21 cellular contexts compared by ENCODE assay signal in genomic region chr22:44608606-44609226, GRCh38.
"Had no signal": no experiment of that assay in that cellular context is flagged by ENCODE, and none has a peak within 500 bp of the region (broad histone marks: within the 10 kb centered on the region; RNA-seq: fewer than 3 reads in every experiment).

No MANE protein-coding gene starts in this region.

- H3K27ac ChIP-seq: coronary artery, esophagus muscularis mucosa, gastrocnemius medialis, heart right ventricle, ovary, right atrium auricular region, stomach, thoracic aorta, transverse colon had no signal

- H3K36me3 Mint-ChIP-seq: immature natural killer cell had no signal

- FAIRE-seq: endometrium, small intestine, urothelium cell line had no signal

- H3K4me3 ChIP-seq: coronary artery, esophagus muscularis mucosa, gastrocnemius medialis, heart right ventricle, ovary, right atrium auricular region, stomach, thoracic aorta, transverse colon had no signal

- DNase-seq: effector CD4-positive, alpha-beta T cell; gastrocnemius medialis; heart right ventricle; immature natural killer cell; mammary epithelial cell; naive thymus-derived CD4-positive, alpha-beta T cell; nucleus accumbens; ovary; small intestine; stimulated activated CD4-positive, alpha-beta T cell treated with anti-CD3 and anti-CD28 coated beads, Interleukin-12 subunit alpha, Interleukin-12 subunit beta, amount 100 ng/mL, for 4 hours; stimulated activated naive CD4-positive, alpha-beta T cell; stomach; substantia nigra; transverse colon had no signal

- H3K9me3 ChIP-seq: ovary had no signal

- H3K27ac Mint-ChIP-seq: immature natural killer cell had no signal

- H3K27me3 ChIP-seq: ovary, right atrium auricular region had no signal

- ATAC-seq: gastrocnemius medialis; naive thymus-derived CD4-positive, alpha-beta T cell had no signal

- H3K36me3 ChIP-seq: esophagus muscularis mucosa, gastrocnemius medialis, heart right ventricle, ovary, right atrium auricular region, stomach, thoracic aorta, transverse colon had no signal

- H3K4me3 Mint-ChIP-seq: immature natural killer cell; naive thymus-derived CD4-positive, alpha-beta T cell; neural crest cell had no signal

- H3K9me3 Mint-ChIP-seq: neural crest cell had no signal

- H3K4me1 ChIP-seq: gastrocnemius medialis, right atrium auricular region, stomach, transverse colon had no signal
